Comparison of ENCODE assay signal across 2 cellular contexts in the genomic region with DNA sequence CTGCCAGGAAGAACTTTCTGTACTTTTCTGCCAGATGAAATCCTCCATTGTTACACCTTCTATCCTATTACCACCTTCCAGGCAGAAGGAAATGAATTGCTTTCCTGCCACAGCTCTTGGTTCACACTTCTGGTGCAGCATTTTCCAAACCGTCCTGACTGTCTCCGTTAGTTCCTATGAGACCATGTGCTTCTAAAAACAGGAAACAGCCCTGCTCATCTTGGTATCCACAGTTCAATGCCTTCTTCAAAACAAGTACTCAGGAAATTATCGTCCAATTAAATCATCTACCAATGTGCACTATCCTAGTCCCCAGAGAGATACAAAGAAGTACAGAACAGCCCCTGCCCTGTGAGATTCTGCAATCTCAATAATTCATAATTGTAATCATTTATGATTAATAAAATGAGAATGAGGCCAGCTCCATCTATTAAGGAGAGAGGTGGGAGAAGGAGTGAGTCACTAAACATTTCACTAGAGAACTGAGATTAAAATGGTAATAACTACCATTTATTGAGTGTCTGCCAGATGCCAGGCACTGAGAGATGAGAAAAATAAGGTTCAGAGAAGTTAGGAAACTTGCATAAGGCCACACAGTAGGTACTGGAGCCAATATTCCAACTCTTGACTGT.
TF ChIP-seq lines count a peak whose summit lies in the region.

No MANE protein-coding gene starts in this region.

TF ChIP-seq in HEK293, 187 proteins besides CTCF, POLR2A, EP300 and RAD21:
- peak; percentile 23; the same call in 1 of the 2 replicates for TF ChIP-seq ZNF768 (tag by site-specific recombination; IDR thresholded peaks at IDR 0.05)
- TF ChIP-seq, protein P1, sequence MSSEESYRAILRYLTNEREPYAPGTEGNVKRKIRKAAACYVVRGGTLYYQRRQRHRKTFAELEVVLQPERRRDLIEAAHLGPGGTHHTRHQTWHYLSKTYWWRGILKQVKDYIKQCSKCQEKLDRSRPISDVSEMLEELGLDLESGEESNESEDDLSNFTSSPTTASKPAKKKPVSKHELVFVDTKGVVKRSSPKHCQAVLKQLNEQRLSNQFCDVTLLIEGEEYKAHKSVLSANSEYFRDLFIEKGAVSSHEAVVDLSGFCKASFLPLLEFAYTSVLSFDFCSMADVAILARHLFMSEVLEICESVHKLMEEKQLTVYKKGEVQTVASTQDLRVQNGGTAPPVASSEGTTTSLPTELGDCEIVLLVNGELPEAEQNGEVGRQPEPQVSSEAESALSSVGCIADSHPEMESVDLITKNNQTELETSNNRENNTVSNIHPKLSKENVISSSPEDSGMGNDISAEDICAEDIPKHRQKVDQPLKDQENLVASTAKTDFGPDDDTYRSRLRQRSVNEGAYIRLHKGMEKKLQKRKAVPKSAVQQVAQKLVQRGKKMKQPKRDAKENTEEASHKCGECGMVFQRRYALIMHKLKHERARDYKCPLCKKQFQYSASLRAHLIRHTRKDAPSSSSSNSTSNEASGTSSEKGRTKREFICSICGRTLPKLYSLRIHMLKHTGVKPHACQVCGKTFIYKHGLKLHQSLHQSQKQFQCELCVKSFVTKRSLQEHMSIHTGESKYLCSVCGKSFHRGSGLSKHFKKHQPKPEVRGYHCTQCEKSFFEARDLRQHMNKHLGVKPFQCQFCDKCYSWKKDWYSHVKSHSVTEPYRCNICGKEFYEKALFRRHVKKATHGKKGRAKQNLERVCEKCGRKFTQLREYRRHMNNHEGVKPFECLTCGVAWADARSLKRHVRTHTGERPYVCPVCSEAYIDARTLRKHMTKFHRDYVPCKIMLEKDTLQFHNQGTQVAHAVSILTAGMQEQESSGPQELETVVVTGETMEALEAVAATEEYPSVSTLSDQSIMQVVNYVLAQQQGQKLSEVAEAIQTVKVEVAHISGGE (tag by site-specific recombination; conservative IDR thresholded peaks at IDR 0.05; ENCODE audit: low read depth) = no peak
TF ChIP-seq in HEK293: peak in this region for 1.

TF ChIP-seq in K562, 482 proteins besides CTCF, POLR2A, EP300 and RAD21:
- TF ChIP-seq RBM25 (IDR thresholded peaks at IDR 0.05; ENCODE audit: low read depth, low read length, severe bottlenecking) (peak; percentile 4), ZNF146 (CRISPR knock-in tag; IDR thresholded peaks at IDR 0.05; ENCODE audit: unreplicated experiment) (no peak), ZNF12 (CRISPR knock-in tag; IDR thresholded peaks at IDR 0.05) (no peak)
- TF ChIP-seq, protein P2, sequence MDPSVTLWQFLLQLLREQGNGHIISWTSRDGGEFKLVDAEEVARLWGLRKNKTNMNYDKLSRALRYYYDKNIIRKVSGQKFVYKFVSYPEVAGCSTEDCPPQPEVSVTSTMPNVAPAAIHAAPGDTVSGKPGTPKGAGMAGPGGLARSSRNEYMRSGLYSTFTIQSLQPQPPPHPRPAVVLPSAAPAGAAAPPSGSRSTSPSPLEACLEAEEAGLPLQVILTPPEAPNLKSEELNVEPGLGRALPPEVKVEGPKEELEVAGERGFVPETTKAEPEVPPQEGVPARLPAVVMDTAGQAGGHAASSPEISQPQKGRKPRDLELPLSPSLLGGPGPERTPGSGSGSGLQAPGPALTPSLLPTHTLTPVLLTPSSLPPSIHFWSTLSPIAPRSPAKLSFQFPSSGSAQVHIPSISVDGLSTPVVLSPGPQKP (CRISPR knock-in tag; IDR thresholded peaks at IDR 0.05) = no peak
